ENCODE assay signal across 16 cellular contexts in genomic region chr1:227776277-227776676, GRCh38. TPM values are rescaled to one million over a fixed set of nuclear protein-coding genes. Genes with fewer than 3 reads are reported as not detected.
DNase-seq lines count a peak whose midpoint lies in the region; ATAC-seq and TF ChIP-seq lines count a peak whose summit lies in the region.
"Had no signal": no experiment of that assay in that cellular context is flagged by ENCODE, and none has a peak within 500 bp of the region (broad histone marks: within the 10 kb centered on the region; RNA-seq: fewer than 3 reads in every experiment).

No MANE protein-coding gene starts in this region.

- no peak for TF ChIP-seq POLR2A in IMR-90 (IDR thresholded peaks at IDR 0.05; ENCODE audit: low read depth, low read length)
- TF ChIP-seq POLR2A in spleen (IDR thresholded peaks at IDR 0.05) = no peak

- peak overlapping the region; percentile 20; the same call in 1 of the 2 replicates for H3K23ac ChIP-seq in IMR-90 (ENCODE audit: low read depth, low read length)

- H3K4ac ChIP-seq in IMR-90 (ENCODE audit: low read depth, low read length) = peak overlapping the region; percentile 25

- peaks cover 9% of the 10 kb centered on the region; the same call in 1 of the 2 replicates for H4K20me1 ChIP-seq in IMR-90 (ENCODE audit: insufficient read depth, low read length)

- peak overlapping the region; percentile 28 for H2BK5ac ChIP-seq in IMR-90 (ENCODE audit: low read depth, low read length, poor library complexity, severe bottlenecking)

- peaks cover 0 to 10% of the 10 kb centered on the region in 2 experiments; a peak in 1 of 4 replicates for H3K79me1 ChIP-seq in IMR-90 (ENCODE audit: low read depth in 1 of 2, low read length in 2 of 2)

- no peak overlapping the region for H4K5ac ChIP-seq in IMR-90 (ENCODE audit: low read depth, low read length)

- no TSS peak for BruUV-seq in IMR-90 (replicated peaks; lab: Mats Ljungman, UMichigan)

- CTCF ChIA-PET in IMR-90 (lab: Yijun Ruan, JAX) = interaction anchor here (0.5 to 1.6 kb wide), 3 partner anchors 14 to 911 kb away, joined by 4 to 6 read pairs (median 5); no protein-coding TSS in a partner anchor

- dilution Hi-C loops in IMR-90 (cut with HindIII; ENCODE audit: low sequenced_read_pairs, unreplicated experiment) = no loop called here

- peaks cover 21% of the 10 kb centered on the region for H3K4me1 Mint-ChIP-seq in activated CD4-positive, alpha-beta T cell treated with anti-CD3 and anti-CD28 coated beads, Interleukin-2, amount 10 ng/mL, durations not matched to agents 24 days and 14 days

- peaks cover 21% of the 10 kb centered on the region for H3K9me1 ChIP-seq in IMR-90 (ENCODE audit: insufficient read depth, low read length)

- intact Hi-C loops in IMR-90 (cut with micrococcal nuclease) (no loop called here), spleen (cut with DNase I; ENCODE audit: low total_unique reads) (no loop called here), mucosa of descending colon (cut with DNase I, micrococcal nuclease) (no loop called here), Right ventricle myocardium superior (cut with DNase I) (no loop called here)
- intact Hi-C loops in activated CD4-positive, alpha-beta T cell treated with anti-CD3 and anti-CD28 coated beads, Interleukin-2, amount 10 ng/mL, durations not matched to agents 24 days and 14 days (cut with micrococcal nuclease) = no loop called here

- H3K14ac ChIP-seq in IMR-90 (replicated peaks; ENCODE audit: low read depth, low read length) = no peak overlapping the region

- H3K4me3 ChIP-seq in IMR-90 (ENCODE audit: insufficient read depth, low read depth, low read length) (no peak overlapping the region), brain microvascular endothelial cell (ENCODE audit: low read depth, low read length) (no peak overlapping the region), spleen (no peak overlapping the region), mucosa of descending colon (no peak overlapping the region)
- H3K4me3 ChIP-seq: gastrocnemius medialis, thyroid gland had no signal

- no peak overlapping the region for H3K9ac ChIP-seq in IMR-90 (ENCODE audit: low read depth, low read length)

- no peak overlapping the region for H3K27ac Mint-ChIP-seq in activated CD4-positive, alpha-beta T cell treated with anti-CD3 and anti-CD28 coated beads, Interleukin-2, amount 10 ng/mL, durations not matched to agents 24 days and 14 days
- H3K27ac Mint-ChIP-seq: activated CD8-positive, alpha-beta T cell treated with anti-CD3 and anti-CD28 coated beads for 36 hours; nephron progenitor cell had no signal

- no peak for TF ChIP-seq RAD21 in IMR-90 (IDR thresholded peaks at IDR 0.05; ENCODE audit: low read length)

- in situ Hi-C loops in IMR-90 (cut with MboI; ENCODE audit: low sequenced_read_pairs) (no loop called here), brain microvascular endothelial cell (cut with HindIII; ENCODE audit: low pct_ligation_motif_present, low sequenced_read_pairs) (no loop called here)

- peak overlapping the region in 1 of 2 experiments; percentile 25; a peak in 1 of 4 replicates for H4K8ac ChIP-seq in IMR-90 (ENCODE audit: low read depth in 2 of 2, low read length in 2 of 2)

- TF ChIP-seq CTCF in IMR-90 (conservative IDR thresholded peaks at IDR 0.05; ENCODE audit: low read depth, low read length) (no peak), brain microvascular endothelial cell (IDR thresholded peaks at IDR 0.05; ENCODE audit: low read depth, low read length, missing control alignments) (no peak), spleen (IDR thresholded peaks at IDR 0.05 in 8 of 11, conservative IDR thresholded peaks at IDR 0.05 in 3 of 11) (no peak), mucosa of descending colon (IDR thresholded peaks at IDR 0.05) (no peak)

- no peak overlapping the region; the same call in 1 of the 2 replicates for H2BK20ac ChIP-seq in IMR-90 (ENCODE audit: low read depth, low read length)

- peak overlapping the region; percentile 16 for H2AFZ ChIP-seq in IMR-90 (replicated peaks; ENCODE audit: low read length, poor library complexity)

- H2AK9ac ChIP-seq in IMR-90 (replicated peaks; ENCODE audit: low read depth, low read length, poor library complexity) = peak overlapping the region; percentile 22

- H3K4me1 ChIP-seq in IMR-90 (ENCODE audit: control insufficient read depth, insufficient read depth, low read length) (peaks cover 16% of the 10 kb centered on the region), spleen (peaks cover 0 to 17% (median 5%) of the 10 kb centered on the region in 6 donors), mucosa of descending colon (ENCODE audit: low read depth) (no peaks in the 10 kb centered on the region)
- H3K4me1 ChIP-seq: gastrocnemius medialis, thyroid gland had no signal

- H4K91ac ChIP-seq in IMR-90 (ENCODE audit: insufficient read depth, low read depth, low read length) = no peak overlapping the region

- POLR2A ChIA-PET in IMR-90 (lab: Charles Lee; ENCODE audit: unreplicated experiment) = no interaction called here

- peak overlapping the region; percentile 16; the same call in 1 of the 2 replicates for H2BK120ac ChIP-seq in IMR-90 (ENCODE audit: low read depth, low read length)

- no peak overlapping the region for H3K56ac ChIP-seq in IMR-90 (ENCODE audit: extremely low read depth, insufficient read depth, low read length)

- H2AK5ac ChIP-seq in IMR-90 (ENCODE audit: low read depth, low read length) = no peak overlapping the region

- WGBS in IMR-90 (ENCODE audit: extremely low coverage in 2 of 2, insufficient read length in 1 of 2), 2 experiments = 60% methylated on average over 1 of the region's 6 CpGs; no CpG with 5 or more reads in 1 of the 2 experiments
- WGBS in spleen, 5 donors = 83 to 89% (median 87%) methylated on average over 6 of the region's 6 CpGs

- H3K27me3 Mint-ChIP-seq in activated CD4-positive, alpha-beta T cell treated with anti-CD3 and anti-CD28 coated beads, Interleukin-2, amount 10 ng/mL, durations not matched to agents 24 days and 14 days = no peaks in the 10 kb centered on the region
- H3K27me3 Mint-ChIP-seq: activated CD8-positive, alpha-beta T cell treated with anti-CD3 and anti-CD28 coated beads for 36 hours; central memory CD8-positive, alpha-beta T cell had no signal

- no peaks in the 10 kb centered on the region for H3K9me3 ChIP-seq in IMR-90 (ENCODE audit: control insufficient read depth, insufficient read depth, low read length)
- no peaks in the 10 kb centered on the region for H3K9me3 ChIP-seq in spleen
- no peaks in the 10 kb centered on the region for H3K9me3 ChIP-seq in mucosa of descending colon
- H3K9me3 ChIP-seq: gastrocnemius medialis, thyroid gland had no signal

- no peak overlapping the region for H3K4me2 ChIP-seq in IMR-90 (ENCODE audit: low read depth, low read length)

- H3K18ac ChIP-seq in IMR-90 (ENCODE audit: low read depth, low read length) = no peak overlapping the region

- H3K4me3 Mint-ChIP-seq in activated CD4-positive, alpha-beta T cell treated with anti-CD3 and anti-CD28 coated beads, Interleukin-2, amount 10 ng/mL, durations not matched to agents 24 days and 14 days = no peak overlapping the region
- H3K4me3 Mint-ChIP-seq: activated CD8-positive, alpha-beta T cell treated with anti-CD3 and anti-CD28 coated beads for 36 hours; central memory CD8-positive, alpha-beta T cell; nephron progenitor cell had no signal

- H3K36me3 ChIP-seq in IMR-90 (ENCODE audit: control insufficient read depth, insufficient read depth, low read length) = peaks cover 12% of the 10 kb centered on the region; the same call in 1 of the 2 replicates
- no peaks in the 10 kb centered on the region for H3K36me3 ChIP-seq in brain microvascular endothelial cell (replicated peaks)
- peaks cover 0 to 80% (median 17%) of the 10 kb centered on the region in 6 donors for H3K36me3 ChIP-seq in spleen
- H3K36me3 ChIP-seq in mucosa of descending colon (ENCODE audit: low read depth) = no peaks in the 10 kb centered on the region

- DNase-seq in IMR-90 = peak; percentile 80
- peak; percentile 86 for DNase-seq in brain microvascular endothelial cell
- peak; percentile 72 for DNase-seq in iris pigment epithelial cell (ENCODE audit: low read depth)
- peak; percentile 59 for DNase-seq in spleen
- DNase-seq in activated CD4-positive, alpha-beta T cell treated with anti-CD3 and anti-CD28 coated beads, Interleukin-2, amount 10 ng/mL, durations not matched to agents 24 days and 14 days = no peak
- DNase-seq in mucosa of descending colon = no peak
- no peak for DNase-seq in Right ventricle myocardium superior
- DNase-seq: activated CD8-positive, alpha-beta T cell treated with anti-CD3 and anti-CD28 coated beads for 36 hours; gastrocnemius medialis; NCI-H1417 treated with DMSO at 0.1 percent for 48 hours; NCI-H510A; nephron progenitor cell; T-helper 9 cell; thyroid gland had no signal

- no peaks in the 10 kb centered on the region for H3K27me3 ChIP-seq in IMR-90 (ENCODE audit: control insufficient read depth, insufficient read depth, low read length)
- no peaks in the 10 kb centered on the region for H3K27me3 ChIP-seq in brain microvascular endothelial cell (replicated peaks)
- no peaks in the 10 kb centered on the region for H3K27me3 ChIP-seq in spleen (replicated peaks in 1 of 7)
- H3K27me3 ChIP-seq: gastrocnemius medialis, thyroid gland had no signal

- H3K27ac ChIP-seq in IMR-90 (ENCODE audit: insufficient read depth, low read length) (no peak overlapping the region), brain microvascular endothelial cell (peak overlapping the region; percentile 27), spleen (no peak overlapping the region)
- H3K27ac ChIP-seq: gastrocnemius medialis, thyroid gland had no signal

- peak; percentile 85 for ATAC-seq in IMR-90 (ENCODE audit: low read depth)
- ATAC-seq in mucosa of descending colon = no peak
- ATAC-seq in HG02870 (IDR thresholded peaks at IDR 0.05; ENCODE audit: unreplicated experiment) = no peak
- no peak for ATAC-seq in Right ventricle myocardium superior (ENCODE audit: poor library complexity)
- ATAC-seq: activated CD8-positive, alpha-beta T cell treated with anti-CD3 and anti-CD28 coated beads for 36 hours; gastrocnemius medialis had no signal

- no peaks in the 10 kb centered on the region for H3K9me3 Mint-ChIP-seq in activated CD4-positive, alpha-beta T cell treated with anti-CD3 and anti-CD28 coated beads, Interleukin-2, amount 10 ng/mL, durations not matched to agents 24 days and 14 days
- H3K9me3 Mint-ChIP-seq: activated CD8-positive, alpha-beta T cell treated with anti-CD3 and anti-CD28 coated beads for 36 hours; central memory CD8-positive, alpha-beta T cell; nephron progenitor cell had no signal

- peaks cover 13% of the 10 kb centered on the region for H3K36me3 Mint-ChIP-seq in activated CD4-positive, alpha-beta T cell treated with anti-CD3 and anti-CD28 coated beads, Interleukin-2, amount 10 ng/mL, durations not matched to agents 24 days and 14 days (ENCODE audit: low read depth)

- no peak overlapping the region; the same call in 2 of the 3 replicates for H2BK15ac ChIP-seq in IMR-90 (ENCODE audit: low read depth, low read length)

RNA-seq across cellular contexts. Expression of gene PRSS38, which starts 39.2 kb away (rescaled TPM):
- total RNA-seq in IMR-90 (2012; rRNA removed) (not detected in 2 replicates), spleen (not detected), mucosa of descending colon (not detected), Right ventricle myocardium superior (not detected)
- polyA plus RNA-seq in IMR-90 (2012; rRNA removed) (not detected in 2 replicates), spleen (not detected)
- not detected in 2 replicates for polyA plus RNA-seq in IMR-90 (2012; cell fraction: cytosol; rRNA removed)
- polyA plus RNA-seq in IMR-90 (2012; cell fraction: nucleus; rRNA removed; ENCODE audit: low replicate concordance) = not detected in 2 replicates
- total RNA-seq in activated CD4-positive, alpha-beta T cell treated with anti-CD3 and anti-CD28 coated beads, Interleukin-2, amount 10 ng/mL, durations not matched to agents 24 days and 14 days = not detected in 2 replicates
- total RNA-seq: activated CD8-positive, alpha-beta T cell treated with anti-CD3 and anti-CD28 coated beads for 36 hours; gastrocnemius medialis; thyroid gland had no signal

RNA-seq across cellular contexts. Expression of gene SNAP47, which starts 41.0 kb away (rescaled TPM):
- total RNA-seq in IMR-90 (2012; rRNA removed) (65.3 and 72.9 TPM in 2 replicates), spleen (10 to 100 TPM; 20.6 to 42.7 (median 27.8) TPM), mucosa of descending colon (10 to 100 TPM; 16.4 to 31.9 (median 27.6) TPM), Right ventricle myocardium superior (23.6 TPM)
- polyA plus RNA-seq in IMR-90 (2012; rRNA removed) (39.4 and 39.5 TPM in 2 replicates), spleen (10 to 100 TPM in 2 of 3 donors, 1 to 10 TPM in 1; 10.0 to 14.4 (median 11.2) TPM)
- polyA plus RNA-seq in IMR-90 (2012; cell fraction: cytosol; rRNA removed) = 46.6 and 52.1 TPM in 2 replicates
- polyA plus RNA-seq in IMR-90 (2012; cell fraction: nucleus; rRNA removed; ENCODE audit: low replicate concordance) = 28.6 and 37.2 TPM in 2 replicates
- total RNA-seq in activated CD4-positive, alpha-beta T cell treated with anti-CD3 and anti-CD28 coated beads, Interleukin-2, amount 10 ng/mL, durations not matched to agents 24 days and 14 days = 28.6 and 30.9 TPM in 2 replicates

RNA-seq across cellular contexts. Expression of gene JMJD4, which starts 41.2 kb away (rescaled TPM):
- total RNA-seq in IMR-90 (2012; rRNA removed) (26.7 and 28.5 TPM in 2 replicates), spleen (10 to 100 TPM; 14.3 to 35.4 (median 21.1) TPM), mucosa of descending colon (10 to 100 TPM; 12.3 to 18.1 (median 13.8) TPM), Right ventricle myocardium superior (6.6 TPM)
- polyA plus RNA-seq in IMR-90 (2012; rRNA removed) (23.5 and 24.6 TPM in 2 replicates), spleen (10 to 100 TPM; 11.2 to 17.2 (median 14.5) TPM)
- polyA plus RNA-seq in IMR-90 (2012; cell fraction: cytosol; rRNA removed) = 15.0 and 26.0 TPM in 2 replicates
- 26.9 and 58.9 TPM in 2 replicates for polyA plus RNA-seq in IMR-90 (2012; cell fraction: nucleus; rRNA removed; ENCODE audit: low replicate concordance)
- total RNA-seq in activated CD4-positive, alpha-beta T cell treated with anti-CD3 and anti-CD28 coated beads, Interleukin-2, amount 10 ng/mL, durations not matched to agents 24 days and 14 days = 34.8 and 35.1 TPM in 2 replicates

Comparison
In these comparisons a context has a peak if more than half of its experiments do, and no peak if none do; other contexts are left out.
1. DNase-seq: peak in IMR-90 (single experiment), brain microvascular endothelial cell (single experiment), iris pigment epithelial cell (single experiment) and spleen (single experiment); none in activated CD4-positive, alpha-beta T cell treated with anti-CD3 and anti-CD28 coated beads, Interleukin-2, amount 10 ng/mL, durations not matched to agents 24 days and 14 days (single experiment), mucosa of descending colon (0 of 3) and Right ventricle myocardium superior (single experiment).